Comparison of ENCODE assay signal across 12 cellular contexts in the genomic region with DNA sequence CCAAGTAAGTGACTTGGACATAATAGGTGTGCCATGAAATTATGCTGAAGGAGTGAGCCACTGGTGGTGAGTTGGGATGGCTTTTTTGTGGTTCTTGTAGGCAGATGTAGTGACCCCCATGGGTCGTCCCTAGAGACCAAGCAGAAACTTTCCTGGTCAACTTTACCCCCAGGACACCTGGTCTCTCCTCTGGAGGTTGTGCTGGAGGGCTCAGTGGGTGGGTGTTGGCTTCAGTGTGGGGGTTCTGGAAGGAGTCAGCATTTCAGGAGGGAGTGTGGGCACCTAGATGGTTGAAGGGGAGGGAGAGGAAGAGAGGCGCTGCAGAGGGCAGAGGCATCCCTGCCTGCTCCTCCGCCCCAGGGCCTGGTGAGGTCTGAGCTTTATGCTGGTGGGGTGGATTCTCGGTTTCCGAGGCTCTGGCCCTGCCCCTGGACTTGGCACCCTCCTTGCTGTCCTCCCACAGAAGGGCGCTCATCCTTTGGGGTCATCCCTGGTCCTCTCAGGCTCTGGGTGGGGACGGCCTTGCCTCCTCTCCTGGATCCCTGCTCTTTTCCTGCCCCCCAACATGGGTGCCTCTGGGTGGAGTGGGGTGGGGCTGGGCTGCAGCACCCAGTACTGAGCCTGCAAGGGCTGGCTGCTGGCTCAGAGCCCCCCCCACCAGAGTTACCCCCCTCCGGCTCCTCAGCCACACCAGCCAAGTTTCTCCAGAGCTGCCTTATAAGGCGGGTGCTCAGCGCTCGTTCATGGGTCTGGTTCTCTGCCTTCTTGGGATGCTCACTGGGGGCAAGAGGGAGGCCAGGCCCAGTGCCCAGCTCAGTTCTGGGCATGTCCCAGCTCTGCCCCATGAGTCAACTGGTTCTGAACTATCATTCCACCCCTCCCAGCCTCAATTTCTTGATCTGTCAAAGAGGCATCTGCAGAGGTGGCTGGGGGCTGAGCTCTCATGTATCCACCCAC.
A peak's percentile ranks its signal among the peaks of the same experiment; 100 is the strongest.
DNase-seq lines count a peak whose midpoint lies in the region; ATAC-seq, FAIRE-seq and TF ChIP-seq lines count a peak whose summit lies in the region.
"Had no signal": no experiment of that assay in that cellular context is flagged by ENCODE, and none has a peak within 500 bp of the region (broad histone marks: within the 10 kb centered on the region; RNA-seq: fewer than 3 reads in every experiment).

No MANE protein-coding gene starts in this region.

- peaks cover 11% of the 10 kb centered on the region; the same call in 2 of the 3 replicates for H3K79me2 ChIP-seq in K562 (ENCODE audit: control insufficient read depth, insufficient read depth, low read length)

- in situ Hi-C loops in K562 (cut with MboI): no loop called here

- TF ChIP-seq EP300 in K562 (IDR thresholded peaks at IDR 0.05; ENCODE audit: low read length): no peak
- no peak for TF ChIP-seq EP300 in tibial nerve (IDR thresholded peaks at IDR 0.05)

- H3K4me1 ChIP-seq in K562 (replicated peaks in 1 of 2; ENCODE audit: control insufficient read depth in 2 of 2, insufficient read depth in 2 of 2, low read length in 2 of 2) (peaks cover 3 to 27% of the 10 kb centered on the region in 2 experiments; a peak in 3 of 5 replicates), mucosa of rectum (ENCODE audit: control insufficient read depth in 2 of 2, insufficient read depth in 2 of 2, low read length in 2 of 2) (peaks cover 41 to 48% of the 10 kb centered on the region in 2 donors), tibial nerve (peaks cover 0 to 92% (median 82%) of the 10 kb centered on the region in 4 donors)

- no peaks in the 10 kb centered on the region for H3K9me1 ChIP-seq in K562 (ENCODE audit: control insufficient read depth, insufficient read depth, low read length)

- H3K27me3 Mint-ChIP-seq in activated naive CD4-positive, alpha-beta T cell treated with anti-CD3 and anti-CD28 coated beads for 36 hours (ENCODE audit: low read depth): no peaks in the 10 kb centered on the region

- no peak for TF ChIP-seq RAD21 in K562 (CRISPR knock-in tag; conservative IDR thresholded peaks at IDR 0.05 in 1 of 2, IDR thresholded peaks at IDR 0.05 in 1 of 2)

- H4K20me1 ChIP-seq in K562 (replicated peaks; ENCODE audit: control insufficient read depth, insufficient read depth, low read length): peaks cover 18% of the 10 kb centered on the region; the same call in 1 of the 2 replicates

- WGBS in K562 (ENCODE audit: insufficient coverage, low coverage, missing lambda C conversion rate): 92% methylated on average over 8 of the region's 11 CpGs
- WGBS in tibial nerve, 2 donors: 50 to 62% methylated on average over 7 to 10 of the region's 11 CpGs

- TF ChIP-seq POLR2A in K562 (conservative IDR thresholded peaks at IDR 0.05) (no peak), tibial nerve (IDR thresholded peaks at IDR 0.05) (no peak)

- H3K36me3 Mint-ChIP-seq in activated naive CD4-positive, alpha-beta T cell treated with anti-CD3 and anti-CD28 coated beads for 36 hours (ENCODE audit: low read depth): peaks cover 14% of the 10 kb centered on the region

- peaks cover 94% of the 10 kb centered on the region for H3K4me1 Mint-ChIP-seq in activated naive CD4-positive, alpha-beta T cell treated with anti-CD3 and anti-CD28 coated beads for 36 hours (ENCODE audit: low read depth)

- no peak overlapping the region for H3K27ac ChIP-seq in K562 (ENCODE audit: extremely low read depth, low read depth, low read length)
- H3K27ac ChIP-seq in mucosa of rectum (ENCODE audit: low read depth in 2 of 2, low read length in 2 of 2): peak overlapping the region; percentile 64 to 66
- H3K27ac ChIP-seq in tibial nerve: peak overlapping the region; percentile 67 to 84 (median 79)

- BruUV-seq in K562 (replicated peaks; lab: Mats Ljungman, UMichigan): no TSS peak

- no peak overlapping the region for H3K4me3 Mint-ChIP-seq in activated naive CD4-positive, alpha-beta T cell treated with anti-CD3 and anti-CD28 coated beads for 36 hours

- no peaks in the 10 kb centered on the region for H3K9me3 Mint-ChIP-seq in activated naive CD4-positive, alpha-beta T cell treated with anti-CD3 and anti-CD28 coated beads for 36 hours

- H3K27ac Mint-ChIP-seq in activated naive CD4-positive, alpha-beta T cell treated with anti-CD3 and anti-CD28 coated beads for 36 hours: peak overlapping the region; percentile 68

- CTCF ChIA-PET in activated naive CD4-positive, alpha-beta T cell treated with anti-CD3 and anti-CD28 coated beads for 36 hours (lab: Charles Lee): interaction anchor here (0.7 to 1.8 kb wide), 3 partner anchors 22 to 720 kb away, joined by 3 to 6 read pairs (median 3); no protein-coding TSS in a partner anchor
- CTCF ChIA-PET in K562 (lab: Yijun Ruan, JAX; ENCODE audit: low intra/inter-chr PET ratio): no interaction called here

- no peak for DNase-seq in activated naive CD4-positive, alpha-beta T cell treated with anti-CD3 and anti-CD28 coated beads for 36 hours
- DNase-seq in activated naive CD4-positive, alpha-beta T cell (lab: John Stamatoyannopoulos, UW): no peak
- no peak for DNase-seq in K562 (ENCODE audit: extremely low read depth in 1 of 4, low spot score in 3 of 4)
- no peak for DNase-seq in tibial nerve (ENCODE audit: low spot score in 2 of 2)
- DNase-seq: activated CD8-positive, alpha-beta memory T cell treated with anti-CD3 and anti-CD28 coated beads, Interleukin-2, amount 50 U/mL, for 48 hours; AML-193; NCI-H2081 treated with DMSO at 0.1 percent for 48 hours; SHP77 had no signal

- H3K36me3 ChIP-seq in K562 (ENCODE audit: control insufficient read depth, insufficient read depth, low read length): peaks cover 16% of the 10 kb centered on the region; the same call in 2 of the 3 replicates
- peaks cover 6 to 8% of the 10 kb centered on the region in 2 donors for H3K36me3 ChIP-seq in mucosa of rectum (ENCODE audit: control insufficient read depth in 2 of 2, insufficient read depth in 2 of 2, low read length in 2 of 2)
- H3K36me3 ChIP-seq in tibial nerve: peaks cover 0 to 13% (median 0%) of the 10 kb centered on the region in 3 donors

- intact Hi-C loops in activated naive CD4-positive, alpha-beta T cell treated with anti-CD3 and anti-CD28 coated beads for 36 hours (cut with micrococcal nuclease): loop anchor here (10.0 kb wide), 1 partner anchor 237 kb away; no protein-coding TSS in a partner anchor
- intact Hi-C loops in K562 (cut with micrococcal nuclease): no loop called here

- ATAC-seq in K562 (no peak), GM18519 (IDR thresholded peaks at IDR 0.05; ENCODE audit: low FRiP score, unreplicated experiment) (no peak), HG03342 (IDR thresholded peaks at IDR 0.05; ENCODE audit: unreplicated experiment) (no peak), HG03108 (IDR thresholded peaks at IDR 0.05; ENCODE audit: unreplicated experiment) (no peak)

- H3K4me2 ChIP-seq in K562 (ENCODE audit: insufficient read depth, low read length): no peak overlapping the region

- TF ChIP-seq CTCF in K562 (IDR thresholded peaks at IDR 0.05 in 2 of 3, conservative IDR thresholded peaks at IDR 0.05 in 1 of 3; ENCODE audit: insufficient read depth in 2 of 3, low read depth in 1 of 3, low read length in 3 of 3) (no peak), tibial nerve (IDR thresholded peaks at IDR 0.05) (no peak)

- H3K4me3 ChIP-seq in K562 (no peak overlapping the region), mucosa of rectum (ENCODE audit: low read length in 2 of 2) (no peak overlapping the region), tibial nerve (no peak overlapping the region)

- no peak for FAIRE-seq in K562 (lab: Jason Lieb, UNC)

- no peak overlapping the region for H2AFZ ChIP-seq in K562 (ENCODE audit: low read depth, low read length)

- H3K9ac ChIP-seq in K562 (ENCODE audit: insufficient read depth in 1 of 2, low read depth in 2 of 2, low read length in 2 of 2) (peak overlapping the region in 1 of 2 experiments; percentile 52; a peak in 1 of 4 replicates), mucosa of rectum (ENCODE audit: low read depth in 1 of 2, low read length in 2 of 2) (no peak overlapping the region)

- POLR2A ChIA-PET in K562 (lab: Yijun Ruan, JAX): interaction anchor here (0.9 kb wide), 1 partner anchor 9 kb away, joined by 4 read pairs; no protein-coding TSS in a partner anchor

- no peaks in the 10 kb centered on the region for H3K27me3 ChIP-seq in K562 (ENCODE audit: control insufficient read depth in 2 of 2, insufficient read depth in 2 of 2, low read length in 2 of 2)
- H3K27me3 ChIP-seq in mucosa of rectum (ENCODE audit: control insufficient read depth in 2 of 2, insufficient read depth in 2 of 2, low read length in 2 of 2): no peaks in the 10 kb centered on the region
- H3K27me3 ChIP-seq in tibial nerve: no peaks in the 10 kb centered on the region

- no peaks in the 10 kb centered on the region for H3K9me3 ChIP-seq in K562 (replicated peaks; ENCODE audit: control insufficient read depth, insufficient read depth, low read depth, low read length)
- H3K9me3 ChIP-seq in mucosa of rectum (ENCODE audit: control insufficient read depth in 2 of 2, low read length in 2 of 2): no peaks in the 10 kb centered on the region
- peaks cover 0 to 5% (median under 1%) of the 10 kb centered on the region in 4 donors for H3K9me3 ChIP-seq in tibial nerve

TF ChIP-seq in K562, 482 proteins besides CTCF, POLR2A, EP300 and RAD21:
- TF ChIP-seq POLR2G (IDR thresholded peaks at IDR 0.05; ENCODE audit: low read depth, low read length) (0 out of 2 replicates have a peak, but pooled peaks have one; percentile 27), ZNF507 (tag; conservative IDR thresholded peaks at IDR 0.05) (no peak)
- TF ChIP-seq, protein P1, sequence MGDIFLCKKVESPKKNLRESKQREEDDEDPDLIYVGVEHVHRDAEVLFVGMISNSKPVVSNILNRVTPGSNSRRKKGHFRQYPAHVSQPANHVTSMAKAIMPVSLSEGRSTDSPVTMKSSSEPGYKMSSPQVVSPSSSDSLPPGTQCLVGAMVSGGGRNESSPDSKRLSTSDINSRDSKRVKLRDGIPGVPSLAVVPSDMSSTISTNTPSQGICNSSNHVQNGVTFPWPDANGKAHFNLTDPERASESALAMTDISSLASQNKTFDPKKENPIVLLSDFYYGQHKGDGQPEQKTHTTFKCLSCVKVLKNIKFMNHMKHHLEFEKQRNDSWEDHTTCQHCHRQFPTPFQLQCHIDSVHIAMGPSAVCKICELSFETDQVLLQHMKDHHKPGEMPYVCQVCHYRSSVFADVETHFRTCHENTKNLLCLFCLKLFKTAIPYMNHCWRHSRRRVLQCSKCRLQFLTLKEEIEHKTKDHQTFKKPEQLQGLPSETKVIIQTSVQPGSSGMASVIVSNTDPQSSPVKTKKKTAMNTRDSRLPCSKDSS (IDR thresholded peaks at IDR 0.05; ENCODE audit: low read depth, partially characterized antibody): no peak
